14 cellular contexts compared by ENCODE assay signal in genomic region chr12:85273411-85274075, GRCh38. TPM values are rescaled to one million over a fixed set of nuclear protein-coding genes. Genes with fewer than 3 reads are reported as not detected.
DNase-seq lines count a peak whose midpoint lies in the region; ATAC-seq and TF ChIP-seq lines count a peak whose summit lies in the region.
"Had no signal": no experiment of that assay in that cellular context is flagged by ENCODE, and none has a peak within 500 bp of the region (broad histone marks: within the 10 kb centered on the region; RNA-seq: fewer than 3 reads in every experiment).

No MANE protein-coding gene starts in this region.

- H3K4me3 Mint-ChIP-seq in activated naive CD8-positive, alpha-beta T cell treated with anti-CD3 and anti-CD28 coated beads, Interleukin-2, amount 50 U/mL, for 24 hours = no peak overlapping the region
- no peak overlapping the region for H3K4me3 Mint-ChIP-seq in activated naive CD8-positive, alpha-beta T cell treated with anti-CD3 and anti-CD28 coated beads for 36 hours
- H3K4me3 Mint-ChIP-seq in activated CD4-positive, alpha-beta memory T cell treated with anti-CD3 and anti-CD28 coated beads, Interleukin-2, amount 10 ng/mL, durations not matched to agents 7 days and 5 days = no peak overlapping the region

- no peak overlapping the region for H2AFZ ChIP-seq in hepatocyte

- peak; percentile 40 for ATAC-seq in activated naive CD8-positive, alpha-beta T cell treated with anti-CD3 and anti-CD28 coated beads, Interleukin-2, amount 50 U/mL, for 24 hours
- peak; percentile 80 for ATAC-seq in HG03442 (IDR thresholded peaks at IDR 0.05; ENCODE audit: unreplicated experiment)
- peak; percentile 39 for ATAC-seq in upper lobe of right lung
- no peak for ATAC-seq in GM18505 (IDR thresholded peaks at IDR 0.05; ENCODE audit: unreplicated experiment)
- ATAC-seq: pancreas had no signal

- CTCF ChIA-PET in activated CD4-positive, alpha-beta memory T cell treated with anti-CD3 and anti-CD28 coated beads, Interleukin-2, amount 10 ng/mL, durations not matched to agents 7 days and 5 days (lab: Charles Lee) = no interaction called here

- no peak for DNase-seq in activated naive CD8-positive, alpha-beta T cell treated with anti-CD3 and anti-CD28 coated beads, Interleukin-2, amount 50 U/mL, for 24 hours
- no peak for DNase-seq in activated naive CD8-positive, alpha-beta T cell treated with anti-CD3 and anti-CD28 coated beads for 36 hours
- DNase-seq in hepatocyte (ENCODE audit: low spot score) (peak; percentile 2), upper lobe of right lung (peak; percentile 55), NCI-H187 treated with DMSO at 0.1 percent for 48 hours (lab: John Stamatoyannopoulos, UW) (no peak)
- DNase-seq in activated CD4-positive, alpha-beta memory T cell treated with anti-CD3 and anti-CD28 coated beads, Interleukin-2, amount 10 ng/mL, durations not matched to agents 7 days and 5 days = no peak
- DNase-seq: ACHN; activated CD4-positive, alpha-beta T cell treated with anti-CD3 and anti-CD28 coated beads for 4 hours; NCI-H1436 had no signal

- H3K9me3 Mint-ChIP-seq in activated naive CD8-positive, alpha-beta T cell treated with anti-CD3 and anti-CD28 coated beads, Interleukin-2, amount 50 U/mL, for 24 hours = peaks cover 3% of the 10 kb centered on the region
- H3K9me3 Mint-ChIP-seq in activated naive CD8-positive, alpha-beta T cell treated with anti-CD3 and anti-CD28 coated beads for 36 hours = peaks cover 7% of the 10 kb centered on the region
- H3K9me3 Mint-ChIP-seq in activated CD4-positive, alpha-beta memory T cell treated with anti-CD3 and anti-CD28 coated beads, Interleukin-2, amount 10 ng/mL, durations not matched to agents 7 days and 5 days = no peaks in the 10 kb centered on the region

- no peak for TF ChIP-seq CTCF in hepatocyte (IDR thresholded peaks at IDR 0.05; ENCODE audit: poor library complexity)
- TF ChIP-seq CTCF in upper lobe of right lung (IDR thresholded peaks at IDR 0.05) = no peak

- H3K27me3 ChIP-seq in hepatocyte (peaks cover 37% of the 10 kb centered on the region), upper lobe of right lung (peaks cover 68% of the 10 kb centered on the region)

- POLR2A ChIA-PET in activated CD4-positive, alpha-beta memory T cell treated with anti-CD3 and anti-CD28 coated beads, Interleukin-2, amount 10 ng/mL, durations not matched to agents 7 days and 5 days (lab: Charles Lee) = no interaction called here

- no peaks in the 10 kb centered on the region for H4K20me1 ChIP-seq in hepatocyte (ENCODE audit: insufficient read depth, poor library complexity, severe bottlenecking)

- peaks cover 43% of the 10 kb centered on the region for H3K27me3 Mint-ChIP-seq in activated naive CD8-positive, alpha-beta T cell treated with anti-CD3 and anti-CD28 coated beads, Interleukin-2, amount 50 U/mL, for 24 hours
- peaks cover 56% of the 10 kb centered on the region for H3K27me3 Mint-ChIP-seq in activated naive CD8-positive, alpha-beta T cell treated with anti-CD3 and anti-CD28 coated beads for 36 hours
- peaks cover 32% of the 10 kb centered on the region for H3K27me3 Mint-ChIP-seq in activated CD4-positive, alpha-beta memory T cell treated with anti-CD3 and anti-CD28 coated beads, Interleukin-2, amount 10 ng/mL, durations not matched to agents 7 days and 5 days

- WGBS in hepatocyte (ENCODE audit: low lambda C conversion rate, missing lambda C conversion rate) = 57% methylated on average over 31 of the region's 32 CpGs

- H3K9me3 ChIP-seq in hepatocyte (ENCODE audit: low read depth) = no peaks in the 10 kb centered on the region
- no peaks in the 10 kb centered on the region for H3K9me3 ChIP-seq in upper lobe of right lung
- H3K9me3 ChIP-seq: pancreas had no signal

- no peaks in the 10 kb centered on the region for H3K36me3 Mint-ChIP-seq in activated naive CD8-positive, alpha-beta T cell treated with anti-CD3 and anti-CD28 coated beads, Interleukin-2, amount 50 U/mL, for 24 hours (ENCODE audit: low read depth)
- no peaks in the 10 kb centered on the region for H3K36me3 Mint-ChIP-seq in activated naive CD8-positive, alpha-beta T cell treated with anti-CD3 and anti-CD28 coated beads for 36 hours
- no peaks in the 10 kb centered on the region for H3K36me3 Mint-ChIP-seq in activated CD4-positive, alpha-beta memory T cell treated with anti-CD3 and anti-CD28 coated beads, Interleukin-2, amount 10 ng/mL, durations not matched to agents 7 days and 5 days (ENCODE audit: low read depth)

- no peaks in the 10 kb centered on the region for H3K79me2 ChIP-seq in hepatocyte

- H3K27ac ChIP-seq in hepatocyte (no peak overlapping the region), upper lobe of right lung (no peak overlapping the region)
- H3K27ac ChIP-seq: pancreas, tibial nerve had no signal

- no peaks in the 10 kb centered on the region for H3K9me2 ChIP-seq in hepatocyte (replicated peaks; ENCODE audit: insufficient read depth)

- no peak overlapping the region for H3K4me3 ChIP-seq in hepatocyte
- no peak overlapping the region for H3K4me3 ChIP-seq in upper lobe of right lung
- H3K4me3 ChIP-seq: pancreas, tibial nerve had no signal

- no peak overlapping the region for H3K27ac Mint-ChIP-seq in activated naive CD8-positive, alpha-beta T cell treated with anti-CD3 and anti-CD28 coated beads, Interleukin-2, amount 50 U/mL, for 24 hours
- no peak overlapping the region for H3K27ac Mint-ChIP-seq in activated naive CD8-positive, alpha-beta T cell treated with anti-CD3 and anti-CD28 coated beads for 36 hours
- H3K27ac Mint-ChIP-seq in activated CD4-positive, alpha-beta memory T cell treated with anti-CD3 and anti-CD28 coated beads, Interleukin-2, amount 10 ng/mL, durations not matched to agents 7 days and 5 days = no peak overlapping the region
- H3K27ac Mint-ChIP-seq: activated naive CD4-positive, alpha-beta T cell treated with anti-CD3 and anti-CD28 coated beads, Interleukin-2, amount 50 U/mL, for 72 hours had no signal

- no peaks in the 10 kb centered on the region for H3K4me1 ChIP-seq in hepatocyte (ENCODE audit: insufficient read depth)
- H3K4me1 ChIP-seq in upper lobe of right lung = peaks cover 3% of the 10 kb centered on the region
- H3K4me1 ChIP-seq: pancreas had no signal

- peak overlapping the region; percentile 63 for H3K4me2 ChIP-seq in hepatocyte

- TF ChIP-seq POLR2A in GM18505 (IDR thresholded peaks at IDR 0.05; ENCODE audit: borderline replicate concordance, extremely low read depth, insufficient read depth, insufficient read length) = no peak

- H3K36me3 ChIP-seq in hepatocyte (replicated peaks; ENCODE audit: insufficient read depth, low read depth) = no peaks in the 10 kb centered on the region
- H3K36me3 ChIP-seq in upper lobe of right lung = no peaks in the 10 kb centered on the region
- H3K36me3 ChIP-seq: pancreas, tibial nerve had no signal

- peaks cover 6% of the 10 kb centered on the region for H3K4me1 Mint-ChIP-seq in activated naive CD8-positive, alpha-beta T cell treated with anti-CD3 and anti-CD28 coated beads, Interleukin-2, amount 50 U/mL, for 24 hours
- peaks cover 6% of the 10 kb centered on the region for H3K4me1 Mint-ChIP-seq in activated naive CD8-positive, alpha-beta T cell treated with anti-CD3 and anti-CD28 coated beads for 36 hours
- H3K4me1 Mint-ChIP-seq in activated CD4-positive, alpha-beta memory T cell treated with anti-CD3 and anti-CD28 coated beads, Interleukin-2, amount 10 ng/mL, durations not matched to agents 7 days and 5 days = no peaks in the 10 kb centered on the region

- intact Hi-C loops in upper lobe of right lung (cut with DNase I) = no loop called here

RNA-seq across cellular contexts. Expression of gene ALX1, which starts 6.5 kb away (rescaled TPM):
- not detected for total RNA-seq in activated naive CD8-positive, alpha-beta T cell treated with anti-CD3 and anti-CD28 coated beads for 36 hours
- total RNA-seq in hepatocyte (3.4 and 3.9 TPM in 2 replicates), upper lobe of right lung (not detected)
- 3.8 and 5.7 TPM in 2 replicates for polyA plus RNA-seq in hepatocyte
- total RNA-seq in activated CD4-positive, alpha-beta memory T cell treated with anti-CD3 and anti-CD28 coated beads, Interleukin-2, amount 10 ng/mL, durations not matched to agents 7 days and 5 days = not detected
- total RNA-seq: activated naive CD4-positive, alpha-beta T cell treated with anti-CD3 and anti-CD28 coated beads, Interleukin-2, amount 50 U/mL, for 72 hours; pancreas; tibial nerve had no signal
- polyA plus RNA-seq: pancreas had no signal

Comparison
In these comparisons a context has a peak if more than half of its experiments do, and no peak if none do; other contexts are left out.
1. DNase-seq: peak in hepatocyte (single experiment) and upper lobe of right lung (single experiment); none in activated naive CD8-positive, alpha-beta T cell treated with anti-CD3 and anti-CD28 coated beads, Interleukin-2, amount 50 U/mL, for 24 hours (single experiment), activated naive CD8-positive, alpha-beta T cell treated with anti-CD3 and anti-CD28 coated beads for 36 hours (single experiment), NCI-H187 treated with DMSO at 0.1 percent for 48 hours (single experiment) and activated CD4-positive, alpha-beta memory T cell treated with anti-CD3 and anti-CD28 coated beads, Interleukin-2, amount 10 ng/mL, durations not matched to agents 7 days and 5 days (single experiment).